In genomic region chr2:27198068-27198467, GRCh38 we compare ENCODE assay signal across 14 cellular contexts. TPM values are rescaled to one million over a fixed set of nuclear protein-coding genes. Genes with fewer than 3 reads are reported as not detected.
DNase-seq lines count a peak whose midpoint lies in the region; ATAC-seq, FAIRE-seq and TF ChIP-seq lines count a peak whose summit lies in the region.
"Not testable (repeated sequence)": the region's sequence is repeated elsewhere in the genome, so short reads cannot be mapped to it uniquely, and the experiment has no call there.
"Had no signal": no experiment of that assay in that cellular context is flagged by ENCODE, and none has a peak within 500 bp of the region (broad histone marks: within the 10 kb centered on the region; RNA-seq: fewer than 3 reads in every experiment).

No MANE protein-coding gene starts in this region.

- in situ Hi-C loops in HepG2 (cut with HindIII; ENCODE audit: extremely low pct_ligation_motif_present, low pct_unique_long_range_greater_than_20kb) = loop anchor here (5.0 kb wide), 1 partner anchor 101 kb away; no protein-coding TSS in a partner anchor

- peaks cover 34% of the 10 kb centered on the region for H3K4me1 ChIP-seq in Karpas-422 (ENCODE audit: low read length)
- not testable (repeated sequence) for H3K4me1 ChIP-seq in PC-9 (replicated peaks; ENCODE audit: insufficient read depth)
- H3K4me1 ChIP-seq in HepG2 (ENCODE audit: insufficient read depth, low read length) = peaks cover 22% of the 10 kb centered on the region

- not testable (repeated sequence) for H3K4me2 ChIP-seq in Karpas-422 (ENCODE audit: low read depth, low read length, poor library complexity, severe bottlenecking); PC-9; HepG2 (ENCODE audit: low read depth, low read length)

- POLR2A ChIA-PET in PC-9 (lab: Charles Lee; ENCODE audit: unreplicated experiment) = not testable (repeated sequence)
- POLR2A ChIA-PET in HepG2 (lab: Yijun Ruan, JAX) = interaction anchor here (1.1 to 1.3 kb wide), 2 partner anchors 84 to 104 kb away, joined by 3 read pairs; no protein-coding TSS in a partner anchor

- not testable (repeated sequence) for H4K20me1 ChIP-seq in Karpas-422 (ENCODE audit: insufficient read depth, low read depth, low read length); PC-9 (ENCODE audit: insufficient read depth); HepG2 (ENCODE audit: insufficient read depth, low read length)

- H3K36me3 Mint-ChIP-seq in Calu3 (ENCODE audit: insufficient read depth, unreplicated experiment) = not testable (repeated sequence)
- H3K36me3 Mint-ChIP-seq in stimulated activated effector memory CD8-positive, alpha-beta T cell treated with anti-CD3 and anti-CD28 coated beads, Interleukin-12 subunit alpha, Interleukin-12 subunit beta, amount 100 ng/mL, for 72 hours = peaks cover 18% of the 10 kb centered on the region

- TSS peak; percentile 36 for BruUV-seq in Calu3 (replicated peaks; lab: Mats Ljungman, UMichigan)
- BruUV-seq in PC-9 (replicated peaks; lab: Mats Ljungman, UMichigan) = TSS peak; percentile 23
- BruUV-seq in HepG2 (replicated peaks; lab: Mats Ljungman, UMichigan) = not testable (repeated sequence)

- not testable (repeated sequence) for TF ChIP-seq POLR2A in HepG2 (IDR thresholded peaks at IDR 0.05; ENCODE audit: insufficient read depth in 1 of 2, low read depth in 2 of 2, low read length in 2 of 2)

- not testable (repeated sequence) for H3K9me3 ChIP-seq in Karpas-422 (ENCODE audit: low read length); PC-9 (ENCODE audit: insufficient read depth, low read depth); HepG2 (ENCODE audit: low read length)

- H3K4me3 Mint-ChIP-seq in Calu3 (ENCODE audit: low read depth, unreplicated experiment); stimulated activated effector memory CD8-positive, alpha-beta T cell treated with anti-CD3 and anti-CD28 coated beads, Interleukin-12 subunit alpha, Interleukin-12 subunit beta, amount 100 ng/mL, for 72 hours: not testable (repeated sequence)

- not testable (repeated sequence) for TF ChIP-seq RAD21 in HepG2 (CRISPR knock-in tag; IDR thresholded peaks at IDR 0.05)

- not testable (repeated sequence) for TF ChIP-seq EP300 in HepG2 (IDR thresholded peaks at IDR 0.05; ENCODE audit: low read depth in 2 of 2, low read length in 2 of 2); HepG2 (CRISPR knock-in tag; IDR thresholded peaks at IDR 0.05; ENCODE audit: borderline replicate concordance)

- H3K27me3 Mint-ChIP-seq in Calu3 (ENCODE audit: unreplicated experiment) = not testable (repeated sequence)

- 95% methylated on average over 3 of the region's 3 CpGs for WGBS in HepG2 (ENCODE audit: low lambda C conversion rate)

- intact Hi-C loops in Calu3 (cut with micrococcal nuclease; ENCODE audit: unreplicated experiment); PC-9 (cut with micrococcal nuclease; ENCODE audit: unreplicated experiment); HepG2 (cut with micrococcal nuclease; ENCODE audit: unreplicated experiment): not testable (repeated sequence)

- not testable (repeated sequence) for H3K79me2 ChIP-seq in Karpas-422 (ENCODE audit: low read length); PC-9 (ENCODE audit: low read depth); HepG2 (ENCODE audit: insufficient read depth, low read length)

- FAIRE-seq in HepG2 (lab: Jason Lieb, UNC) = not testable (repeated sequence)

- ATAC-seq in HepG2; stimulated activated effector memory CD8-positive, alpha-beta T cell treated with anti-CD3 and anti-CD28 coated beads, Interleukin-12 subunit alpha, Interleukin-12 subunit beta, amount 100 ng/mL, for 72 hours: not testable (repeated sequence)

- not testable (repeated sequence) for H3K9ac ChIP-seq in Karpas-422 (ENCODE audit: low read length); HepG2 (ENCODE audit: insufficient read depth, low read depth, low read length)

- not testable (repeated sequence) for TF ChIP-seq CTCF in Calu3 (IDR thresholded peaks at IDR 0.05; ENCODE audit: unreplicated experiment); PC-9 (conservative IDR thresholded peaks at IDR 0.05); HepG2 (CRISPR knock-in tag; IDR thresholded peaks at IDR 0.05)

- H3K27me3 ChIP-seq in Karpas-422 (ENCODE audit: low read length); PC-9 (ENCODE audit: insufficient read depth, low read depth); HepG2 (ENCODE audit: control insufficient read depth in 1 of 2, insufficient read depth in 2 of 2, low read length in 2 of 2): not testable (repeated sequence)

- H3K9me2 ChIP-seq in Karpas-422 (replicated peaks; ENCODE audit: insufficient read depth, low read length); PC-9 (ENCODE audit: insufficient read depth): not testable (repeated sequence)

- H3K9me3 Mint-ChIP-seq in Calu3 (ENCODE audit: low read depth, unreplicated experiment); stimulated activated effector memory CD8-positive, alpha-beta T cell treated with anti-CD3 and anti-CD28 coated beads, Interleukin-12 subunit alpha, Interleukin-12 subunit beta, amount 100 ng/mL, for 72 hours: not testable (repeated sequence)

- H3K27ac Mint-ChIP-seq in Calu3 (ENCODE audit: unreplicated experiment) = not testable (repeated sequence)
- H3K27ac Mint-ChIP-seq in stimulated activated effector memory CD8-positive, alpha-beta T cell treated with anti-CD3 and anti-CD28 coated beads, Interleukin-12 subunit alpha, Interleukin-12 subunit beta, amount 100 ng/mL, for 72 hours = peak overlapping the region; percentile 32

- not testable (repeated sequence) for DNase-seq in Calu3; Karpas-422; PC-9; HepG2 (ENCODE audit: low spot score); stimulated activated effector memory CD8-positive, alpha-beta T cell treated with anti-CD3 and anti-CD28 coated beads, Interleukin-12 subunit alpha, Interleukin-12 subunit beta, amount 100 ng/mL, for 72 hours (ENCODE audit: low spot score in 2 of 2)

- H3K4me3 ChIP-seq in Karpas-422 (ENCODE audit: low read length); PC-9; HepG2 (replicated peaks in 1 of 3; ENCODE audit: insufficient read depth in 1 of 3, low read depth in 2 of 3, low read length in 3 of 3): not testable (repeated sequence)

- CTCF ChIA-PET in Calu3 (lab: Charles Lee); PC-9 (lab: Charles Lee); HepG2 (lab: Yijun Ruan, JAX; ENCODE audit: low intra/inter-chr PET ratio, low total read pairs): not testable (repeated sequence)

- H3K36me3 ChIP-seq in Karpas-422 (ENCODE audit: insufficient read depth, low read length); PC-9 (ENCODE audit: low read depth): not testable (repeated sequence)
- H3K36me3 ChIP-seq in HepG2 (replicated peaks in 1 of 2; ENCODE audit: control insufficient read depth in 1 of 2, insufficient read depth in 2 of 2, low read length in 2 of 2) = peaks cover 20 to 28% of the 10 kb centered on the region in 2 experiments

- H3K27ac ChIP-seq in Karpas-422 (ENCODE audit: low read length) = peak overlapping the region; percentile 76; the same call in 1 of the 2 replicates
- not testable (repeated sequence) for H3K27ac ChIP-seq in PC-9; HepG2 (ENCODE audit: extremely low read length, insufficient read depth, low read length)

- not testable (repeated sequence) for H3F3A ChIP-seq in PC-9 (ENCODE audit: insufficient read depth, low read depth)

- H2AFZ ChIP-seq in Karpas-422 (ENCODE audit: low read length); PC-9; HepG2 (ENCODE audit: low read length): not testable (repeated sequence)

- not testable (repeated sequence) for H3K4me1 Mint-ChIP-seq in Calu3 (ENCODE audit: low read depth, unreplicated experiment); stimulated activated effector memory CD8-positive, alpha-beta T cell treated with anti-CD3 and anti-CD28 coated beads, Interleukin-12 subunit alpha, Interleukin-12 subunit beta, amount 100 ng/mL, for 72 hours

RNA-seq across cellular contexts. Expression of gene ATRAID, which starts 13.8 kb away (rescaled TPM):
- total RNA-seq in Calu3 (2022) (104 and 121 TPM in 2 replicates), PC-9 (2021) (92.8 and 126 TPM in 2 replicates), HepG2 (2016; rRNA removed; fragmentation: Illumina TruSeq; extraction: Trizol) (130 and 207 TPM in 2 replicates)
- total RNA-seq in Karpas-422 (2014; rRNA removed; shearing (Covaris generic); ENCODE audit: low replicate concordance) = 125 and 167 TPM in 2 replicates
- 237 and 301 TPM in 2 replicates for total RNA-seq in HepG2 (2016; cell fraction: cytosol; rRNA removed; fragmentation: Illumina TruSeq; extraction: Trizol; ENCODE audit: low read depth)
- total RNA-seq in HepG2 (2016; cell fraction: insoluble cytoplasmic fraction; rRNA removed; fragmentation: Illumina TruSeq; extraction: Trizol) = 124 and 208 TPM in 2 replicates
- 240 and 276 TPM in 2 replicates for total RNA-seq in HepG2 (2016; cell fraction: membrane; rRNA removed; fragmentation: Illumina TruSeq; extraction: Trizol)
- 132 and 154 TPM in 2 replicates for total RNA-seq in HepG2 (2016; cell fraction: nucleus; rRNA removed; fragmentation: Illumina TruSeq; extraction: Trizol)
- polyA plus RNA-seq in HepG2 (2011; rRNA removed) = 280 and 382 TPM in 2 replicates
- polyA plus RNA-seq in HepG2 (2011; cell fraction: cytosol; rRNA removed) = 388 and 397 TPM in 2 replicates
- polyA plus RNA-seq in HepG2 (2011; cell fraction: nucleus; rRNA removed) = 165 and 172 TPM in 2 replicates
- polyA plus RNA-seq in HepG2 (2012) = 120 and 153 TPM in 2 replicates
- polyA plus RNA-seq in HepG2 (2016; cell fraction: cytosol; fragmentation: Illumina TruSeq; extraction: Trizol; ENCODE audit: low read depth) = 273 and 357 TPM in 2 replicates
- polyA plus RNA-seq in HepG2 (2016; cell fraction: insoluble cytoplasmic fraction; fragmentation: Illumina TruSeq; extraction: Trizol; ENCODE audit: low read depth) = 125 and 139 TPM in 2 replicates
- 241 and 285 TPM in 2 replicates for polyA plus RNA-seq in HepG2 (2016; cell fraction: membrane; fragmentation: Illumina TruSeq; extraction: Trizol; ENCODE audit: low read depth)
- 232 and 249 TPM in 2 replicates for polyA plus RNA-seq in HepG2 (2016; cell fraction: nucleus; fragmentation: Illumina TruSeq; extraction: Trizol; ENCODE audit: insufficient read depth, low read depth)
- 164 and 175 TPM in 2 replicates for polyA minus RNA-seq in HepG2 (2011; rRNA and poly(A)+ RNA removed; ENCODE audit: low replicate concordance)
- polyA minus RNA-seq in HepG2 (2011; cell fraction: cytosol; rRNA and poly(A)+ RNA removed) = 98.3 and 110 TPM in 2 replicates
- polyA minus RNA-seq in HepG2 (2011; cell fraction: nucleus; rRNA and poly(A)+ RNA removed) = 161 and 181 TPM in 2 replicates

RNA-seq across cellular contexts. Expression of gene SLC5A6, which starts 14.0 kb away (rescaled TPM):
- total RNA-seq in Calu3 (2022) (39.6 and 42.3 TPM in 2 replicates), PC-9 (2021) (49.0 and 70.0 TPM in 2 replicates), HepG2 (2016; rRNA removed; fragmentation: Illumina TruSeq; extraction: Trizol) (73.9 and 135 TPM in 2 replicates)
- 23.7 and 38.4 TPM in 2 replicates for total RNA-seq in Karpas-422 (2014; rRNA removed; shearing (Covaris generic); ENCODE audit: low replicate concordance)
- total RNA-seq in HepG2 (2016; cell fraction: cytosol; rRNA removed; fragmentation: Illumina TruSeq; extraction: Trizol; ENCODE audit: low read depth) = 30.4 and 34.3 TPM in 2 replicates
- 73.5 and 136 TPM in 2 replicates for total RNA-seq in HepG2 (2016; cell fraction: insoluble cytoplasmic fraction; rRNA removed; fragmentation: Illumina TruSeq; extraction: Trizol)
- 79.1 and 85.5 TPM in 2 replicates for total RNA-seq in HepG2 (2016; cell fraction: membrane; rRNA removed; fragmentation: Illumina TruSeq; extraction: Trizol)
- total RNA-seq in HepG2 (2016; cell fraction: nucleus; rRNA removed; fragmentation: Illumina TruSeq; extraction: Trizol) = 134 and 158 TPM in 2 replicates
- polyA plus RNA-seq in HepG2 (2011; rRNA removed) = 417 and 462 TPM in 2 replicates
- 356 and 373 TPM in 2 replicates for polyA plus RNA-seq in HepG2 (2011; cell fraction: cytosol; rRNA removed)
- polyA plus RNA-seq in HepG2 (2011; cell fraction: nucleus; rRNA removed) = 1,568 and 1,774 TPM in 2 replicates
- 192 and 216 TPM in 2 replicates for polyA plus RNA-seq in HepG2 (2012)
- 27.4 and 30.4 TPM in 2 replicates for polyA plus RNA-seq in HepG2 (2016; cell fraction: cytosol; fragmentation: Illumina TruSeq; extraction: Trizol; ENCODE audit: low read depth)
- polyA plus RNA-seq in HepG2 (2016; cell fraction: insoluble cytoplasmic fraction; fragmentation: Illumina TruSeq; extraction: Trizol; ENCODE audit: low read depth) = 63.2 and 70.8 TPM in 2 replicates
- 56.1 and 58.9 TPM in 2 replicates for polyA plus RNA-seq in HepG2 (2016; cell fraction: membrane; fragmentation: Illumina TruSeq; extraction: Trizol; ENCODE audit: low read depth)
- polyA plus RNA-seq in HepG2 (2016; cell fraction: nucleus; fragmentation: Illumina TruSeq; extraction: Trizol; ENCODE audit: insufficient read depth, low read depth) = 255 and 265 TPM in 2 replicates
- 193 and 937 TPM in 2 replicates for polyA minus RNA-seq in HepG2 (2011; rRNA and poly(A)+ RNA removed; ENCODE audit: low replicate concordance)
- polyA minus RNA-seq in HepG2 (2011; cell fraction: cytosol; rRNA and poly(A)+ RNA removed) = 155 and 193 TPM in 2 replicates
- polyA minus RNA-seq in HepG2 (2011; cell fraction: nucleus; rRNA and poly(A)+ RNA removed) = 359 and 416 TPM in 2 replicates

RNA-seq across cellular contexts. Expression of gene CAD, which starts 19.1 kb away (rescaled TPM):
- total RNA-seq in Calu3 (2022) (68.2 and 71.6 TPM in 2 replicates), PC-9 (2021) (41.5 and 70.8 TPM in 2 replicates), HepG2 (2016; rRNA removed; fragmentation: Illumina TruSeq; extraction: Trizol) (21.5 and 21.7 TPM in 2 replicates)
- 69.5 and 71.4 TPM in 2 replicates for total RNA-seq in Karpas-422 (2014; rRNA removed; shearing (Covaris generic); ENCODE audit: low replicate concordance)
- total RNA-seq in HepG2 (2016; cell fraction: cytosol; rRNA removed; fragmentation: Illumina TruSeq; extraction: Trizol; ENCODE audit: low read depth) = 10.8 and 11.1 TPM in 2 replicates
- total RNA-seq in HepG2 (2016; cell fraction: insoluble cytoplasmic fraction; rRNA removed; fragmentation: Illumina TruSeq; extraction: Trizol) = 16.3 and 22.5 TPM in 2 replicates
- 11.0 and 11.4 TPM in 2 replicates for total RNA-seq in HepG2 (2016; cell fraction: membrane; rRNA removed; fragmentation: Illumina TruSeq; extraction: Trizol)
- total RNA-seq in HepG2 (2016; cell fraction: nucleus; rRNA removed; fragmentation: Illumina TruSeq; extraction: Trizol) = 33.1 and 40.6 TPM in 2 replicates
- polyA plus RNA-seq in HepG2 (2011; rRNA removed) = 37.0 and 43.1 TPM in 2 replicates
- 15.7 and 25.3 TPM in 2 replicates for polyA plus RNA-seq in HepG2 (2011; cell fraction: cytosol; rRNA removed)
- 233 and 267 TPM in 2 replicates for polyA plus RNA-seq in HepG2 (2011; cell fraction: nucleus; rRNA removed)
- polyA plus RNA-seq in HepG2 (2012) = 31.5 and 37.5 TPM in 2 replicates
- polyA plus RNA-seq in HepG2 (2016; cell fraction: cytosol; fragmentation: Illumina TruSeq; extraction: Trizol; ENCODE audit: low read depth) = 5.5 and 5.9 TPM in 2 replicates
- 19.5 and 31.5 TPM in 2 replicates for polyA plus RNA-seq in HepG2 (2016; cell fraction: insoluble cytoplasmic fraction; fragmentation: Illumina TruSeq; extraction: Trizol; ENCODE audit: low read depth)
- polyA plus RNA-seq in HepG2 (2016; cell fraction: membrane; fragmentation: Illumina TruSeq; extraction: Trizol; ENCODE audit: low read depth) = 11.5 and 14.8 TPM in 2 replicates
- polyA plus RNA-seq in HepG2 (2016; cell fraction: nucleus; fragmentation: Illumina TruSeq; extraction: Trizol; ENCODE audit: insufficient read depth, low read depth) = 63.8 and 69.6 TPM in 2 replicates
- polyA minus RNA-seq in HepG2 (2011; rRNA and poly(A)+ RNA removed; ENCODE audit: low replicate concordance) = 159 and 251 TPM in 2 replicates
- polyA minus RNA-seq in HepG2 (2011; cell fraction: cytosol; rRNA and poly(A)+ RNA removed) = 44.5 and 51.3 TPM in 2 replicates
- polyA minus RNA-seq in HepG2 (2011; cell fraction: nucleus; rRNA and poly(A)+ RNA removed) = 140 and 150 TPM in 2 replicates

RNA-seq across cellular contexts. Expression of gene TCF23, which starts 49.3 kb away (rescaled TPM):
- total RNA-seq in Calu3 (2022) = not detected in 2 replicates
- not detected in 2 replicates for total RNA-seq in Karpas-422 (2014; rRNA removed; shearing (Covaris generic); ENCODE audit: low replicate concordance)
- not detected in 2 replicates for total RNA-seq in PC-9 (2021)
- 0.02 and 0.04 TPM in 2 replicates for total RNA-seq in HepG2 (2016; rRNA removed; fragmentation: Illumina TruSeq; extraction: Trizol)
- not detected in 2 replicates for total RNA-seq in HepG2 (2016; cell fraction: cytosol; rRNA removed; fragmentation: Illumina TruSeq; extraction: Trizol; ENCODE audit: low read depth)
- 0.15 TPM in 1 of 2 replicates, not detected in the other for total RNA-seq in HepG2 (2016; cell fraction: insoluble cytoplasmic fraction; rRNA removed; fragmentation: Illumina TruSeq; extraction: Trizol)
- total RNA-seq in HepG2 (2016; cell fraction: membrane; rRNA removed; fragmentation: Illumina TruSeq; extraction: Trizol) = not detected in 2 replicates
- total RNA-seq in HepG2 (2016; cell fraction: nucleus; rRNA removed; fragmentation: Illumina TruSeq; extraction: Trizol) = not detected in 2 replicates
- 1.4 TPM in 2 replicates for polyA plus RNA-seq in HepG2 (2011; rRNA removed)
- polyA plus RNA-seq in HepG2 (2011; cell fraction: cytosol; rRNA removed) = 0.98 and 1.1 TPM in 2 replicates
- polyA plus RNA-seq in HepG2 (2011; cell fraction: nucleus; rRNA removed) = 1.7 and 2.0 TPM in 2 replicates
- 0.80 and 1.5 TPM in 2 replicates for polyA plus RNA-seq in HepG2 (2012)
- not detected in 2 replicates for polyA plus RNA-seq in HepG2 (2016; cell fraction: cytosol; fragmentation: Illumina TruSeq; extraction: Trizol; ENCODE audit: low read depth)
- not detected in 2 replicates for polyA plus RNA-seq in HepG2 (2016; cell fraction: insoluble cytoplasmic fraction; fragmentation: Illumina TruSeq; extraction: Trizol; ENCODE audit: low read depth)
- not detected in 2 replicates for polyA plus RNA-seq in HepG2 (2016; cell fraction: membrane; fragmentation: Illumina TruSeq; extraction: Trizol; ENCODE audit: low read depth)
- 0.12 TPM in 1 of 2 replicates, not detected in the other for polyA plus RNA-seq in HepG2 (2016; cell fraction: nucleus; fragmentation: Illumina TruSeq; extraction: Trizol; ENCODE audit: insufficient read depth, low read depth)
- polyA minus RNA-seq in HepG2 (2011; rRNA and poly(A)+ RNA removed; ENCODE audit: low replicate concordance) = 1.3 TPM in 1 of 2 replicates, not detected in the other
- 0.49 and 0.70 TPM in 2 replicates for polyA minus RNA-seq in HepG2 (2011; cell fraction: cytosol; rRNA and poly(A)+ RNA removed)
- polyA minus RNA-seq in HepG2 (2011; cell fraction: nucleus; rRNA and poly(A)+ RNA removed) = 0.52 and 0.62 TPM in 2 replicates
- total RNA-seq: A673; Caco-2; CD4-positive, CD25-positive, alpha-beta regulatory T cell; CD8-positive, alpha-beta T cell; Daoy; G401; GM12878 had no signal
- polyA plus RNA-seq: AG04450; CD14-positive monocyte; CD4-positive, CD25-positive, alpha-beta regulatory T cell; GM12878 had no signal

RNA-seq across cellular contexts. Expression of gene PRR30, which starts 58.9 kb away (rescaled TPM):
- not detected in 2 replicates for total RNA-seq in Calu3 (2022)
- total RNA-seq in Karpas-422 (2014; rRNA removed; shearing (Covaris generic); ENCODE audit: low replicate concordance) = not detected in 2 replicates
- not detected in 2 replicates for total RNA-seq in PC-9 (2021)
- not detected in 2 replicates for total RNA-seq in HepG2 (2016; rRNA removed; fragmentation: Illumina TruSeq; extraction: Trizol)
- not detected in 2 replicates for total RNA-seq in HepG2 (2016; cell fraction: cytosol; rRNA removed; fragmentation: Illumina TruSeq; extraction: Trizol; ENCODE audit: low read depth)
- total RNA-seq in HepG2 (2016; cell fraction: insoluble cytoplasmic fraction; rRNA removed; fragmentation: Illumina TruSeq; extraction: Trizol) = not detected in 2 replicates
- total RNA-seq in HepG2 (2016; cell fraction: membrane; rRNA removed; fragmentation: Illumina TruSeq; extraction: Trizol) = not detected in 2 replicates
- total RNA-seq in HepG2 (2016; cell fraction: nucleus; rRNA removed; fragmentation: Illumina TruSeq; extraction: Trizol) = not detected in 2 replicates
- not detected in 2 replicates for polyA plus RNA-seq in HepG2 (2011; rRNA removed)
- not detected in 2 replicates for polyA plus RNA-seq in HepG2 (2011; cell fraction: cytosol; rRNA removed)
- polyA plus RNA-seq in HepG2 (2011; cell fraction: nucleus; rRNA removed) = not detected in 2 replicates
- not detected in 2 replicates for polyA plus RNA-seq in HepG2 (2012)
- polyA plus RNA-seq in HepG2 (2016; cell fraction: cytosol; fragmentation: Illumina TruSeq; extraction: Trizol; ENCODE audit: low read depth) = not detected in 2 replicates
- not detected in 2 replicates for polyA plus RNA-seq in HepG2 (2016; cell fraction: insoluble cytoplasmic fraction; fragmentation: Illumina TruSeq; extraction: Trizol; ENCODE audit: low read depth)
- polyA plus RNA-seq in HepG2 (2016; cell fraction: membrane; fragmentation: Illumina TruSeq; extraction: Trizol; ENCODE audit: low read depth) = not detected in 2 replicates
- polyA plus RNA-seq in HepG2 (2016; cell fraction: nucleus; fragmentation: Illumina TruSeq; extraction: Trizol; ENCODE audit: insufficient read depth, low read depth) = not detected in 2 replicates
- polyA minus RNA-seq in HepG2 (2011; rRNA and poly(A)+ RNA removed; ENCODE audit: low replicate concordance) = not detected in 2 replicates
- not detected in 2 replicates for polyA minus RNA-seq in HepG2 (2011; cell fraction: cytosol; rRNA and poly(A)+ RNA removed)
- not detected in 2 replicates for polyA minus RNA-seq in HepG2 (2011; cell fraction: nucleus; rRNA and poly(A)+ RNA removed)
- total RNA-seq: A673; Caco-2; CD4-positive, CD25-positive, alpha-beta regulatory T cell; CD8-positive, alpha-beta T cell; Daoy; G401; GM12878 had no signal
- polyA plus RNA-seq: AG04450; CD14-positive monocyte; CD4-positive, CD25-positive, alpha-beta regulatory T cell; GM12878 had no signal
